Comparison of ENCODE assay signal across 8 cellular contexts in genomic region chr13:32791545-32792172, GRCh38.
A peak's percentile ranks its signal among the peaks of the same experiment; 100 is the strongest.
DNase-seq lines count a peak whose midpoint lies in the region; ATAC-seq and TF ChIP-seq lines count a peak whose summit lies in the region.

No MANE protein-coding gene starts in this region.

- CTCF ChIA-PET in Caco-2 (lab: Charles Lee), result no interaction called here

- no peak overlapping the region for H3K4me3 ChIP-seq in Caco-2 (ENCODE audit: low read depth, low read length)

- no TSS peak for BruUV-seq in Caco-2 (replicated peaks; lab: Mats Ljungman, UMichigan)

- peak overlapping the region; percentile 39 to 55 for H3K4me3 Mint-ChIP-seq in effector memory CD8-positive, alpha-beta T cell
- H3K4me3 Mint-ChIP-seq in Caco-2 (ENCODE audit: unreplicated experiment), result no peak overlapping the region

- no peak for TF ChIP-seq CTCF in foreskin keratinocyte (conservative IDR thresholded peaks at IDR 0.05)
- no peak for TF ChIP-seq CTCF in Caco-2 (IDR thresholded peaks at IDR 0.05; ENCODE audit: insufficient read depth in 1 of 2, low read depth in 1 of 2, low read length in 1 of 2, severe bottlenecking in 1 of 2, unreplicated experiment in 1 of 2)

- H3K9me3 ChIP-seq in Caco-2, result no peaks in the 10 kb centered on the region

- peaks cover 18 to 19% of the 10 kb centered on the region in 2 donors for H3K4me1 Mint-ChIP-seq in effector memory CD8-positive, alpha-beta T cell (ENCODE audit: low read depth in 2 of 2)
- peaks cover 9% of the 10 kb centered on the region for H3K4me1 Mint-ChIP-seq in Caco-2 (ENCODE audit: low read depth, unreplicated experiment)

- ATAC-seq in GM18505 (IDR thresholded peaks at IDR 0.05; ENCODE audit: unreplicated experiment), result peak; percentile 78
- peak; percentile 87 for ATAC-seq in GM21447 (IDR thresholded peaks at IDR 0.05; ENCODE audit: unreplicated experiment)
- ATAC-seq in HG03565 (IDR thresholded peaks at IDR 0.05; ENCODE audit: unreplicated experiment), result peak; percentile 85
- ATAC-seq in effector memory CD8-positive, alpha-beta T cell (replicated peaks), result peak; percentile 76
- ATAC-seq in foreskin keratinocyte, result no peak

- no peak for TF ChIP-seq POLR2A in GM18505 (IDR thresholded peaks at IDR 0.05; ENCODE audit: borderline replicate concordance, extremely low read depth, insufficient read depth, insufficient read length)

- POLR2A ChIA-PET in Caco-2 (lab: Charles Lee), result no interaction called here

- peak overlapping the region; percentile 73 to 83 for H3K27ac Mint-ChIP-seq in effector memory CD8-positive, alpha-beta T cell
- no peak overlapping the region for H3K27ac Mint-ChIP-seq in Caco-2 (ENCODE audit: unreplicated experiment)

- H3K9me3 Mint-ChIP-seq in effector memory CD8-positive, alpha-beta T cell, result no peaks in the 10 kb centered on the region
- no peaks in the 10 kb centered on the region for H3K9me3 Mint-ChIP-seq in Caco-2 (ENCODE audit: unreplicated experiment)

- DNase-seq in effector memory CD8-positive, alpha-beta T cell, result no peak
- no peak for DNase-seq in NCI-H526 treated with DMSO at 0.1 percent for 48 hours (lab: John Stamatoyannopoulos, UW)
- no peak for DNase-seq in foreskin keratinocyte
- DNase-seq in Caco-2, result no peak
- DNase-seq in NCI-H1694 (lab: John Stamatoyannopoulos, UW), result no peak

- H3K27me3 Mint-ChIP-seq in effector memory CD8-positive, alpha-beta T cell, result no peaks in the 10 kb centered on the region
- H3K27me3 Mint-ChIP-seq in Caco-2 (ENCODE audit: insufficient read depth, unreplicated experiment), result no peaks in the 10 kb centered on the region

- 0 out of 2 replicates have a peak, but pooled peaks cover 2% of the 10 kb centered on the region for H3K36me3 ChIP-seq in Caco-2 (ENCODE audit: control insufficient read depth, insufficient read depth, low read length)

- H3K4me1 ChIP-seq in foreskin keratinocyte, result no peaks in the 10 kb centered on the region
- H3K4me1 ChIP-seq in Caco-2, result no peaks in the 10 kb centered on the region

- H3K27me3 ChIP-seq in foreskin keratinocyte (no peaks in the 10 kb centered on the region), Caco-2 (replicated peaks; ENCODE audit: control insufficient read depth, insufficient read depth, low read length) (no peaks in the 10 kb centered on the region)

- H3K36me3 Mint-ChIP-seq in effector memory CD8-positive, alpha-beta T cell (ENCODE audit: insufficient read depth), result no peaks in the 10 kb centered on the region
- H3K36me3 Mint-ChIP-seq in Caco-2 (ENCODE audit: insufficient read depth, unreplicated experiment), result peaks cover 15% of the 10 kb centered on the region

- intact Hi-C loops in Caco-2 (cut with micrococcal nuclease; ENCODE audit: unreplicated experiment), result loop anchor here (2.0 to 5.0 kb wide), 2 partner anchors 119 to 226 kb away; partner anchors contain the start of gene KL

- H3K27ac ChIP-seq in foreskin keratinocyte, result no peak overlapping the region
